ENCODE assay signal across 1 cellular context in genomic region chr22:47086596-47087248, GRCh38.
A peak's percentile ranks its signal among the peaks of the same experiment; 100 is the strongest.
TF ChIP-seq lines count a peak whose summit lies in the region.

No MANE protein-coding gene starts in this region.

TF ChIP-seq in HepG2, 621 proteins besides CTCF, POLR2A, EP300 and RAD21 (continued from another document):
- TF ChIP-seq FUBP1 (CRISPR knock-in tag; IDR thresholded peaks at IDR 0.05; ENCODE audit: borderline replicate concordance) (no peak), ZSCAN22 (CRISPR knock-in tag; IDR thresholded peaks at IDR 0.05) (no peak), ZNF276 (CRISPR knock-in tag; IDR thresholded peaks at IDR 0.05; ENCODE audit: low read depth) (no peak), ZNF343 (CRISPR knock-in tag; IDR thresholded peaks at IDR 0.05) (no peak), ZNF3 (CRISPR knock-in tag; IDR thresholded peaks at IDR 0.05) (no peak), TFDP2 (CRISPR knock-in tag; IDR thresholded peaks at IDR 0.05) (no peak), HMG20A (CRISPR knock-in tag; IDR thresholded peaks at IDR 0.05; ENCODE audit: borderline replicate concordance) (no peak), ZNF543 (CRISPR knock-in tag; IDR thresholded peaks at IDR 0.05) (no peak), ZNF274 (CRISPR knock-in tag; IDR thresholded peaks at IDR 0.05) (no peak), PATZ1 (CRISPR knock-in tag; IDR thresholded peaks at IDR 0.05) (no peak), ZNF264 (CRISPR knock-in tag; IDR thresholded peaks at IDR 0.05) (no peak), MIXL1 (CRISPR knock-in tag; IDR thresholded peaks at IDR 0.05) (no peak; the same call in 1 of the 2 replicates), ATF7 (IDR thresholded peaks at IDR 0.05) (peak; percentile 31; the same call in 1 of the 2 replicates), ATF7 (CRISPR knock-in tag; IDR thresholded peaks at IDR 0.05) (no peak)
